In genomic region chr20:42604998-42605970, GRCh38 we compare ENCODE assay signal across 21 cellular contexts.
DNase-seq lines count a peak whose midpoint lies in the region; ATAC-seq, FAIRE-seq and TF ChIP-seq lines count a peak whose summit lies in the region.
"Had no signal": no experiment of that assay in that cellular context is flagged by ENCODE, and none has a peak within 500 bp of the region (broad histone marks: within the 10 kb centered on the region; RNA-seq: fewer than 3 reads in every experiment).

No MANE protein-coding gene starts in this region.

- H3K4me3 Mint-ChIP-seq in Calu3 (ENCODE audit: low read depth, unreplicated experiment), result peak overlapping the region; percentile 50
- H3K4me3 Mint-ChIP-seq in activated T-helper 17 cell treated with anti-CD3 and anti-CD28 coated beads, Interleukin-2, amount 50 U/mL, for 72 hours, result no peak overlapping the region
- H3K4me3 Mint-ChIP-seq: GM23338 had no signal

- BruUV-seq in Calu3 (replicated peaks; lab: Mats Ljungman, UMichigan), result no TSS peak

- H3K36me3 ChIP-seq in bronchial epithelial cell (ENCODE audit: control insufficient read depth, insufficient read depth, low read length) (no peaks in the 10 kb centered on the region), pancreas (no peaks in the 10 kb centered on the region)
- H3K36me3 ChIP-seq: MG63 had no signal

- H3K4me1 ChIP-seq in pancreas, result peaks cover 0 to 6% (median 4%) of the 10 kb centered on the region in 3 donors
- H3K4me1 ChIP-seq: Caco-2 had no signal

- no peaks in the 10 kb centered on the region for H3K9me3 ChIP-seq in pancreas
- H3K9me3 ChIP-seq: Caco-2, MG63 had no signal

- H3K27me3 ChIP-seq in bronchial epithelial cell (ENCODE audit: control insufficient read depth, insufficient read depth, low read length), result no peaks in the 10 kb centered on the region
- no peaks in the 10 kb centered on the region for H3K27me3 ChIP-seq in pancreas
- H3K27me3 ChIP-seq: MG63 had no signal

- peaks cover 44% of the 10 kb centered on the region for H3K4me1 Mint-ChIP-seq in Calu3 (ENCODE audit: low read depth, unreplicated experiment)
- no peaks in the 10 kb centered on the region for H3K4me1 Mint-ChIP-seq in activated T-helper 17 cell treated with anti-CD3 and anti-CD28 coated beads, Interleukin-2, amount 50 U/mL, for 72 hours
- H3K4me1 Mint-ChIP-seq: GM23338 had no signal

- CTCF ChIA-PET in Calu3 (lab: Charles Lee), result interaction anchor here (0.9 to 1.8 kb wide), 9 partner anchors 8 to 912 kb away, joined by 3 to 9 read pairs (median 3); no protein-coding TSS in a partner anchor

- intact Hi-C loops in Calu3 (cut with micrococcal nuclease; ENCODE audit: unreplicated experiment), result loop anchor here (2.0 to 10.0 kb wide), 2 partner anchors 30 to 330 kb away; no protein-coding TSS in a partner anchor
- intact Hi-C loops in pancreas (cut with DNase I), result no loop called here

- WGBS in pancreas, 2 donors, result 53 to 54% methylated on average over 13 of the region's 13 CpGs

- H3K27ac ChIP-seq in pancreas, result no peak overlapping the region
- H3K27ac ChIP-seq: KMS-11, PC-9 had no signal

- H3K4me3 ChIP-seq in bronchial epithelial cell (ENCODE audit: low read depth, low read length) (no peak overlapping the region), pancreas (no peak overlapping the region)
- H3K4me3 ChIP-seq: GM23338, MG63, PC-9 had no signal

- TF ChIP-seq CTCF in Calu3 (IDR thresholded peaks at IDR 0.05; ENCODE audit: unreplicated experiment), result no peak
- TF ChIP-seq CTCF in bronchial epithelial cell (IDR thresholded peaks at IDR 0.05; ENCODE audit: insufficient read depth, low read length, severe bottlenecking), result no peak
- no peak for TF ChIP-seq CTCF in pancreas (IDR thresholded peaks at IDR 0.05)

- peaks cover 15% of the 10 kb centered on the region for H3K36me3 Mint-ChIP-seq in Calu3 (ENCODE audit: insufficient read depth, unreplicated experiment)
- no peaks in the 10 kb centered on the region for H3K36me3 Mint-ChIP-seq in activated T-helper 17 cell treated with anti-CD3 and anti-CD28 coated beads, Interleukin-2, amount 50 U/mL, for 72 hours (ENCODE audit: low read depth)

- peak; percentile 84 for DNase-seq in Calu3
- DNase-seq in bronchial epithelial cell (ENCODE audit: low read depth), result peak; percentile 7
- peak; percentile 2 for DNase-seq in kidney glomerular epithelial cell (lab: John Stamatoyannopoulos, UW)
- DNase-seq in pancreas, result peak in 1 of 6 donors; percentile 23
- no peak for DNase-seq in DMS53 (lab: John Stamatoyannopoulos, UW)
- no peak for DNase-seq in NCI-H2081 treated with DMSO at 0.1 percent for 48 hours (lab: John Stamatoyannopoulos, UW)
- DNase-seq: Caco-2, DMS79 treated with DMSO at 0.1 percent for 48 hours, MG63, NCI-H1092 treated with DMSO at 0.1 percent for 48 hours, NCI-H1694, NCI-H748 treated with DMSO at 0.1 percent for 48 hours, PC-9, SHP77 had no signal

- ATAC-seq in pancreas (peak; percentile 56 to 77 (median 66)), GM21723 (IDR thresholded peaks at IDR 0.05; ENCODE audit: unreplicated experiment) (no peak)
- ATAC-seq in activated T-helper 17 cell treated with anti-CD3 and anti-CD28 coated beads, Interleukin-2, amount 50 U/mL, for 72 hours (replicated peaks), result no peak
- ATAC-seq: GM23338 had no signal

- peak overlapping the region; percentile 94 for H3K27ac Mint-ChIP-seq in Calu3 (ENCODE audit: unreplicated experiment)
- H3K27ac Mint-ChIP-seq in activated T-helper 17 cell treated with anti-CD3 and anti-CD28 coated beads, Interleukin-2, amount 50 U/mL, for 72 hours, result no peak overlapping the region
- H3K27ac Mint-ChIP-seq: GM23338 had no signal

- peaks cover 3% of the 10 kb centered on the region for H3K9me3 Mint-ChIP-seq in Calu3 (ENCODE audit: low read depth, unreplicated experiment)
- H3K9me3 Mint-ChIP-seq in activated T-helper 17 cell treated with anti-CD3 and anti-CD28 coated beads, Interleukin-2, amount 50 U/mL, for 72 hours, result peaks cover 9% of the 10 kb centered on the region

- FAIRE-seq in bronchial epithelial cell (lab: Jason Lieb, UNC), result no peak
- FAIRE-seq in pancreas (lab: Jason Lieb, UNC), result no peak
- FAIRE-seq: A204.1, G401.6, GM12891 had no signal

- no peaks in the 10 kb centered on the region for H3K27me3 Mint-ChIP-seq in Calu3 (ENCODE audit: unreplicated experiment)
- H3K27me3 Mint-ChIP-seq in activated T-helper 17 cell treated with anti-CD3 and anti-CD28 coated beads, Interleukin-2, amount 50 U/mL, for 72 hours, result no peaks in the 10 kb centered on the region

Comparison
In these comparisons a context has a peak if more than half of its experiments do, and no peak if none do; other contexts are left out.
1. DNase-seq: peak in Calu3 (single experiment), bronchial epithelial cell (single experiment) and kidney glomerular epithelial cell (single experiment); none in DMS53 (single experiment) and NCI-H2081 treated with DMSO at 0.1 percent for 48 hours (single experiment).
2. ATAC-seq: peak in pancreas (4 of 4); none in GM21723 (single experiment) and activated T-helper 17 cell treated with anti-CD3 and anti-CD28 coated beads, Interleukin-2, amount 50 U/mL, for 72 hours (single experiment).